8 cellular contexts compared by ENCODE assay signal in genomic region chr10:43120948-43121290, GRCh38. TPM values are rescaled to one million over a fixed set of nuclear protein-coding genes. Genes with fewer than 3 reads are reported as not detected.
DNase-seq lines count a peak whose midpoint lies in the region; ATAC-seq lines count a peak whose summit lies in the region.

No MANE protein-coding gene starts in this region.

- H3K27ac ChIP-seq in BLaER1: peak overlapping the region; percentile 79
- H3K27ac ChIP-seq in naive thymus-derived CD4-positive, alpha-beta T cell (ENCODE audit: low read depth, low read length): no peak overlapping the region

- peak overlapping the region; percentile 37 for H3K4me3 Mint-ChIP-seq in activated CD4-positive, alpha-beta memory T cell treated with anti-CD3 and anti-CD28 coated beads, Interleukin-2, amount 10 ng/mL, durations not matched to agents 7 days and 5 days
- H3K4me3 Mint-ChIP-seq in naive thymus-derived CD4-positive, alpha-beta T cell: peak overlapping the region in 7 of 10 donors; percentile 47 to 80 (median 57)

- H3K36me3 ChIP-seq in BLaER1: no peaks in the 10 kb centered on the region
- no peaks in the 10 kb centered on the region for H3K36me3 ChIP-seq in naive thymus-derived CD4-positive, alpha-beta T cell (ENCODE audit: control insufficient read depth in 2 of 3, insufficient read depth in 3 of 3, low read length in 3 of 3)

- no peaks in the 10 kb centered on the region for H3K9me3 Mint-ChIP-seq in activated CD4-positive, alpha-beta memory T cell treated with anti-CD3 and anti-CD28 coated beads, Interleukin-2, amount 10 ng/mL, durations not matched to agents 7 days and 5 days
- no peaks in the 10 kb centered on the region for H3K9me3 Mint-ChIP-seq in naive thymus-derived CD4-positive, alpha-beta T cell

- peaks cover 86% of the 10 kb centered on the region for H3K4me1 ChIP-seq in BLaER1
- peaks cover 13 to 15% of the 10 kb centered on the region in 2 donors for H3K4me1 ChIP-seq in naive thymus-derived CD4-positive, alpha-beta T cell (ENCODE audit: control insufficient read depth in 2 of 2, insufficient read depth in 2 of 2, low read length in 2 of 2)

- peak overlapping the region; percentile 88 for H3K27ac Mint-ChIP-seq in activated CD4-positive, alpha-beta memory T cell treated with anti-CD3 and anti-CD28 coated beads, Interleukin-2, amount 10 ng/mL, durations not matched to agents 7 days and 5 days
- H3K27ac Mint-ChIP-seq in naive thymus-derived CD4-positive, alpha-beta T cell: peak overlapping the region; percentile 42 to 96 (median 80)

- POLR2A ChIA-PET in activated CD4-positive, alpha-beta memory T cell treated with anti-CD3 and anti-CD28 coated beads, Interleukin-2, amount 10 ng/mL, durations not matched to agents 7 days and 5 days (lab: Charles Lee): interaction anchor here (0.9 to 14.0 kb wide), 20 partner anchors 8 to 482 kb away, joined by 3 to 415 read pairs (median 4); partner anchors contain the start of genes BMS1 and CSGALNACT2
- POLR2A ChIA-PET in naive thymus-derived CD4-positive, alpha-beta T cell (lab: Charles Lee): interaction anchor here (0.8 to 3.9 kb wide), 4 partner anchors 12 to 316 kb away, joined by 3 to 46 read pairs (median 4); partner anchors contain the start of genes CSGALNACT2 and ZNF487

- no peaks in the 10 kb centered on the region for H3K9me3 ChIP-seq in BLaER1
- no peaks in the 10 kb centered on the region for H3K9me3 ChIP-seq in naive thymus-derived CD4-positive, alpha-beta T cell (ENCODE audit: control insufficient read depth in 2 of 3, low read length in 3 of 3)

- H3K9ac ChIP-seq in BLaER1: peak overlapping the region; percentile 56; the same call in 1 of the 2 replicates

- H3K27me3 Mint-ChIP-seq in activated CD4-positive, alpha-beta memory T cell treated with anti-CD3 and anti-CD28 coated beads, Interleukin-2, amount 10 ng/mL, durations not matched to agents 7 days and 5 days: no peaks in the 10 kb centered on the region
- no peaks in the 10 kb centered on the region for H3K27me3 Mint-ChIP-seq in naive thymus-derived CD4-positive, alpha-beta T cell

- intact Hi-C loops in naive thymus-derived CD4-positive, alpha-beta T cell (cut with micrococcal nuclease): loop anchor here (1.0 to 5.0 kb wide), 5 partner anchors 8 to 484 kb away; partner anchors contain the start of genes CSGALNACT2 (in 2 of the 2) and ZNF33B (in 1 of the 2)

- H3K36me3 Mint-ChIP-seq in activated CD4-positive, alpha-beta memory T cell treated with anti-CD3 and anti-CD28 coated beads, Interleukin-2, amount 10 ng/mL, durations not matched to agents 7 days and 5 days (ENCODE audit: low read depth): no peaks in the 10 kb centered on the region
- no peaks in the 10 kb centered on the region for H3K36me3 Mint-ChIP-seq in naive thymus-derived CD4-positive, alpha-beta T cell

- no peaks in the 10 kb centered on the region for H4K20me1 ChIP-seq in BLaER1

- no peak overlapping the region for H3K4me3 ChIP-seq in BLaER1
- H3K4me3 ChIP-seq in naive thymus-derived CD4-positive, alpha-beta T cell (ENCODE audit: low read length): no peak overlapping the region

- peak; percentile 94 for ATAC-seq in GM19372 (IDR thresholded peaks at IDR 0.05; ENCODE audit: low read depth, unreplicated experiment)
- ATAC-seq in HG03378 (IDR thresholded peaks at IDR 0.05; ENCODE audit: unreplicated experiment): peak; percentile 90
- peak; percentile 94 for ATAC-seq in naive thymus-derived CD4-positive, alpha-beta T cell

- no peaks in the 10 kb centered on the region for H3K27me3 ChIP-seq in BLaER1
- H3K27me3 ChIP-seq in naive thymus-derived CD4-positive, alpha-beta T cell (ENCODE audit: control insufficient read depth in 2 of 2, insufficient read depth in 2 of 2, low read length in 2 of 2): no peaks in the 10 kb centered on the region

- CTCF ChIA-PET in activated CD4-positive, alpha-beta memory T cell treated with anti-CD3 and anti-CD28 coated beads, Interleukin-2, amount 10 ng/mL, durations not matched to agents 7 days and 5 days (lab: Charles Lee): interaction anchor here (0.8 to 5.3 kb wide), 11 partner anchors 9 to 367 kb away, joined by 3 to 43 read pairs (median 4); partner anchors contain the start of gene CSGALNACT2
- CTCF ChIA-PET in naive thymus-derived CD4-positive, alpha-beta T cell (lab: Charles Lee): interaction anchor here (0.6 kb wide), 1 partner anchor 224 kb away, joined by 3 read pairs; no protein-coding TSS in a partner anchor

- H3K4me2 ChIP-seq in BLaER1: peak overlapping the region; percentile 91

- peaks cover 58% of the 10 kb centered on the region for H3K4me1 Mint-ChIP-seq in activated CD4-positive, alpha-beta memory T cell treated with anti-CD3 and anti-CD28 coated beads, Interleukin-2, amount 10 ng/mL, durations not matched to agents 7 days and 5 days
- H3K4me1 Mint-ChIP-seq in naive thymus-derived CD4-positive, alpha-beta T cell: peaks cover 19 to 56% (median 21%) of the 10 kb centered on the region in 7 donors

- DNase-seq in activated CD4-positive, alpha-beta memory T cell treated with anti-CD3 and anti-CD28 coated beads, Interleukin-2, amount 10 ng/mL, durations not matched to agents 7 days and 5 days: peak; percentile 87
- DNase-seq in naive thymus-derived CD4-positive, alpha-beta T cell: peak in 6 of 9 donors; percentile 22 to 71 (median 36)
- DNase-seq in hepatic stellate cell (ENCODE audit: low spot score): no peak
- DNase-seq in NCI-H146 (lab: John Stamatoyannopoulos, UW): no peak
- DNase-seq in DMS 273 treated with DMSO at 0.1 percent for 48 hours (lab: John Stamatoyannopoulos, UW): no peak

RNA-seq across cellular contexts. Expression of gene CSGALNACT2, which starts 17.3 kb away (rescaled TPM):
- 10 to 100 TPM; 64.8 to 66.2 TPM for total RNA-seq in activated CD4-positive, alpha-beta memory T cell treated with anti-CD3 and anti-CD28 coated beads, Interleukin-2, amount 10 ng/mL, durations not matched to agents 7 days and 5 days
- total RNA-seq in naive thymus-derived CD4-positive, alpha-beta T cell: 10 to 100 TPM; 47.3 to 57.5 (median 52.3) TPM
- polyA plus RNA-seq in naive thymus-derived CD4-positive, alpha-beta T cell: 10 to 100 TPM; 19.0 to 23.0 TPM

RNA-seq across cellular contexts. Expression of gene RET, which starts 44.0 kb away (rescaled TPM):
- total RNA-seq in activated CD4-positive, alpha-beta memory T cell treated with anti-CD3 and anti-CD28 coated beads, Interleukin-2, amount 10 ng/mL, durations not matched to agents 7 days and 5 days: under 1 TPM; 0.28 to 0.50 TPM
- under 1 TPM in 3 of 5 experiments, not detected in 2; 0.13 to 0.44 (median 0.20) TPM for total RNA-seq in naive thymus-derived CD4-positive, alpha-beta T cell
- not detected for polyA plus RNA-seq in naive thymus-derived CD4-positive, alpha-beta T cell

Comparison
In these comparisons a context has a peak if more than half of its experiments do, and no peak if none do; other contexts are left out.
1. DNase-seq: peak in activated CD4-positive, alpha-beta memory T cell treated with anti-CD3 and anti-CD28 coated beads, Interleukin-2, amount 10 ng/mL, durations not matched to agents 7 days and 5 days (single experiment) and naive thymus-derived CD4-positive, alpha-beta T cell (6 of 9); none in hepatic stellate cell (single experiment), NCI-H146 (single experiment) and DMS 273 treated with DMSO at 0.1 percent for 48 hours (single experiment).
2. Peak in every context shown above with its lines, with median percentiles within 50 percentile points of each other: ATAC-seq.